Comparison of ENCODE assay signal across 15 cellular contexts in the genomic region with DNA sequence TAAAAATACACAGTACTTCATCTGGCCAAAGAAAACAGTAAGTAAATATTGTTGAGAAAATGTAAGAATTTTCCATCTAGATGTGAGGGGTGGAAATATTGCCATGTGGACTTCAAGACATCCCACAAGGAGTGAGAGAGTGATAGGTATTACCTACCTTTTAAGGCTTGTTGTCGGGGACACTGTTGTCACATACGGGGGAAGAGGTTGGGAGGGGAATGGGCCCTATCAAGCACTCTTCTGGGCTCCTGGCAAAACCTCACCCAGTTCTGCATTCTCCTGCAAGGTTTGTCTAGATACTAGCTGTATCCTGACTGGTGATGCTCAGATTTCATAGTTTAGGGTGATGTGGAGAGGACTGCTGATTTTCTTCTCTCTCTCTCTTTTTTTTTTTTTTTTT. TPM values are rescaled to one million over a fixed set of nuclear protein-coding genes. Genes with fewer than 3 reads are reported as not detected.
DNase-seq lines count a peak whose midpoint lies in the region; ATAC-seq and TF ChIP-seq lines count a peak whose summit lies in the region.
"Had no signal": no experiment of that assay in that cellular context is flagged by ENCODE, and none has a peak within 500 bp of the region (broad histone marks: within the 10 kb centered on the region; RNA-seq: fewer than 3 reads in every experiment).

No MANE protein-coding gene starts in this region.

- WGBS in SK-N-SH (ENCODE audit: low lambda C conversion rate), result 88% methylated on average over 2 of the region's 2 CpGs

- H3K27ac Mint-ChIP-seq in chondrocyte (ENCODE audit: unreplicated experiment) (peak overlapping the region; percentile 17), osteocyte (ENCODE audit: unreplicated experiment) (peak overlapping the region; percentile 46)
- H3K27ac Mint-ChIP-seq: GM23338 had no signal

- no peak overlapping the region for H3K27ac ChIP-seq in SK-N-SH (ENCODE audit: low read depth in 2 of 2, low read length in 1 of 2)
- H3K27ac ChIP-seq: 22Rv1, BLaER1 had no signal

- H3K27me3 Mint-ChIP-seq in chondrocyte (ENCODE audit: low read depth) (no peaks in the 10 kb centered on the region), osteocyte (ENCODE audit: unreplicated experiment) (no peaks in the 10 kb centered on the region)

- H3F3A ChIP-seq in SK-N-SH (replicated peaks; ENCODE audit: insufficient read depth), result no peaks in the 10 kb centered on the region

- H3K4me3 ChIP-seq in SK-N-SH (ENCODE audit: low read depth in 2 of 2, low read length in 1 of 2), result no peak overlapping the region
- H3K4me3 ChIP-seq: BLaER1, GM23338 had no signal

- no peak overlapping the region for H3K4me2 ChIP-seq in SK-N-SH
- H3K4me2 ChIP-seq: BLaER1, GM23338 had no signal

- ATAC-seq in SK-N-SH treated with all-trans-retinoic acid at 6 μM for 48 hours (no peak), GM21367 (IDR thresholded peaks at IDR 0.05; ENCODE audit: unreplicated experiment) (no peak)
- ATAC-seq: GM23338 had no signal

- TF ChIP-seq RAD21 in SK-N-SH (IDR thresholded peaks at IDR 0.05; ENCODE audit: low read length), result no peak

- H3K36me3 Mint-ChIP-seq in chondrocyte (ENCODE audit: low read depth), result no peaks in the 10 kb centered on the region
- peaks cover 3% of the 10 kb centered on the region for H3K36me3 Mint-ChIP-seq in osteocyte (ENCODE audit: unreplicated experiment)

- CTCF ChIA-PET in SK-N-SH (lab: Yijun Ruan, JAX), result interaction anchor here (1.3 to 3.9 kb wide), 2 partner anchors 15 to 220 kb away, joined by 3 to 38 read pairs; no protein-coding TSS in a partner anchor

- H3K79me2 ChIP-seq in SK-N-SH (ENCODE audit: insufficient read depth), result no peaks in the 10 kb centered on the region; the same call in 1 of the 2 replicates

- peaks cover 7 to 26% of the 10 kb centered on the region in 2 experiments; a peak in 3 of 4 replicates for H3K4me1 ChIP-seq in SK-N-SH (ENCODE audit: control insufficient read depth in 1 of 2, insufficient read depth in 2 of 2, low read depth in 1 of 2, low read length in 1 of 2)

- no peaks in the 10 kb centered on the region for H3K9me3 Mint-ChIP-seq in chondrocyte (ENCODE audit: low read depth)
- no peaks in the 10 kb centered on the region for H3K9me3 Mint-ChIP-seq in osteocyte (ENCODE audit: unreplicated experiment)
- H3K9me3 Mint-ChIP-seq: GM23338 had no signal

- TF ChIP-seq CTCF in SK-N-SH (IDR thresholded peaks at IDR 0.05), result no peak
- TF ChIP-seq CTCF in chondrocyte (IDR thresholded peaks at IDR 0.05), result no peak
- TF ChIP-seq CTCF in osteocyte (IDR thresholded peaks at IDR 0.05), result no peak

- no peaks in the 10 kb centered on the region for H3K27me3 ChIP-seq in SK-N-SH (ENCODE audit: insufficient read depth)
- H3K27me3 ChIP-seq: BLaER1 had no signal

- no peaks in the 10 kb centered on the region for H3K9me2 ChIP-seq in SK-N-SH

- H3K36me3 ChIP-seq in SK-N-SH (replicated peaks in 1 of 2; ENCODE audit: control insufficient read depth in 1 of 2, insufficient read depth in 2 of 2, low read length in 1 of 2), result no peaks in the 10 kb centered on the region
- H3K36me3 ChIP-seq: BLaER1 had no signal

- H4K20me1 ChIP-seq in SK-N-SH (ENCODE audit: insufficient read depth), result no peaks in the 10 kb centered on the region
- H4K20me1 ChIP-seq: BLaER1 had no signal

- H2AFZ ChIP-seq in SK-N-SH (ENCODE audit: low read depth), result no peak overlapping the region
- H2AFZ ChIP-seq: GM23338 had no signal

- H3K4me1 Mint-ChIP-seq in chondrocyte (ENCODE audit: low read depth) (peaks cover 36% of the 10 kb centered on the region), osteocyte (ENCODE audit: unreplicated experiment) (peaks cover 55% of the 10 kb centered on the region)

- POLR2A ChIA-PET in SK-N-SH (lab: Yijun Ruan, JAX), result no interaction called here

- DNase-seq in SK-N-SH, result no peak
- DNase-seq in chondrocyte (ENCODE audit: low spot score), result no peak
- no peak for DNase-seq in osteocyte (ENCODE audit: extremely low spot score, unreplicated experiment)
- DNase-seq in NCI-H146 treated with DMSO at 0.1 percent for 48 hours (lab: John Stamatoyannopoulos, UW; ENCODE audit: unreplicated experiment), result no peak
- DNase-seq in T1000 (lab: John Stamatoyannopoulos, UW), result no peak
- no peak for DNase-seq in OCI-M1 (lab: John Stamatoyannopoulos, UW)
- DNase-seq: AML-193, DMS53, GF-D8, H7 had no signal

- TF ChIP-seq EP300 in SK-N-SH (IDR thresholded peaks at IDR 0.05; ENCODE audit: borderline replicate concordance in 1 of 2, low read depth in 1 of 2, low read length in 1 of 2), result no peak

- H3K4me3 Mint-ChIP-seq in chondrocyte (ENCODE audit: unreplicated experiment) (no peak overlapping the region), osteocyte (ENCODE audit: unreplicated experiment) (no peak overlapping the region)
- H3K4me3 Mint-ChIP-seq: GM23338 had no signal

- H3K9me3 ChIP-seq in SK-N-SH, result no peaks in the 10 kb centered on the region
- H3K9me3 ChIP-seq: BLaER1 had no signal

- H3K9ac ChIP-seq in SK-N-SH, result no peak overlapping the region
- H3K9ac ChIP-seq: BLaER1 had no signal

TF ChIP-seq in SK-N-SH treated with all-trans-retinoic acid at 6 μM for 48 hours, 23 proteins besides CTCF, POLR2A, EP300 and RAD21:
- TF ChIP-seq, protein P1, sequence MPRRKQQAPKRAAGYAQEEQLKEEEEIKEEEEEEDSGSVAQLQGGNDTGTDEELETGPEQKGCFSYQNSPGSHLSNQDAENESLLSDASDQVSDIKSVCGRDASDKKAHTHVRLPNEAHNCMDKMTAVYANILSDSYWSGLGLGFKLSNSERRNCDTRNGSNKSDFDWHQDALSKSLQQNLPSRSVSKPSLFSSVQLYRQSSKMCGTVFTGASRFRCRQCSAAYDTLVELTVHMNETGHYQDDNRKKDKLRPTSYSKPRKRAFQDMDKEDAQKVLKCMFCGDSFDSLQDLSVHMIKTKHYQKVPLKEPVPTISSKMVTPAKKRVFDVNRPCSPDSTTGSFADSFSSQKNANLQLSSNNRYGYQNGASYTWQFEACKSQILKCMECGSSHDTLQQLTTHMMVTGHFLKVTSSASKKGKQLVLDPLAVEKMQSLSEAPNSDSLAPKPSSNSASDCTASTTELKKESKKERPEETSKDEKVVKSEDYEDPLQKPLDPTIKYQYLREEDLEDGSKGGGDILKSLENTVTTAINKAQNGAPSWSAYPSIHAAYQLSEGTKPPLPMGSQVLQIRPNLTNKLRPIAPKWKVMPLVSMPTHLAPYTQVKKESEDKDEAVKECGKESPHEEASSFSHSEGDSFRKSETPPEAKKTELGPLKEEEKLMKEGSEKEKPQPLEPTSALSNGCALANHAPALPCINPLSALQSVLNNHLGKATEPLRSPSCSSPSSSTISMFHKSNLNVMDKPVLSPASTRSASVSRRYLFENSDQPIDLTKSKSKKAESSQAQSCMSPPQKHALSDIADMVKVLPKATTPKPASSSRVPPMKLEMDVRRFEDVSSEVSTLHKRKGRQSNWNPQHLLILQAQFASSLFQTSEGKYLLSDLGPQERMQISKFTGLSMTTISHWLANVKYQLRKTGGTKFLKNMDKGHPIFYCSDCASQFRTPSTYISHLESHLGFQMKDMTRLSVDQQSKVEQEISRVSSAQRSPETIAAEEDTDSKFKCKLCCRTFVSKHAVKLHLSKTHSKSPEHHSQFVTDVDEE (CRISPR knock-in tag; IDR thresholded peaks at IDR 0.05), result no peak
- TF ChIP-seq ISL1 (CRISPR knock-in tag; IDR thresholded peaks at IDR 0.05), result 0 out of 2 replicates have a peak, but pooled peaks have one; percentile 0
TF ChIP-seq in SK-N-SH treated with all-trans-retinoic acid at 6 μM for 48 hours: peak in this region for 1.

TF ChIP-seq in SK-N-SH, 30 proteins besides CTCF, POLR2A, EP300 and RAD21 (continues in another document):
- TF ChIP-seq USF2 (IDR thresholded peaks at IDR 0.05; ENCODE audit: borderline replicate concordance, low read depth, low read length) (no peak), ZBTB33 (IDR thresholded peaks at IDR 0.05; ENCODE audit: borderline replicate concordance, low read depth) (no peak), RFX5 (IDR thresholded peaks at IDR 0.05; ENCODE audit: low read length) (no peak), JUND (IDR thresholded peaks at IDR 0.05) (no peak), POLR2AphosphoS5 (IDR thresholded peaks at IDR 0.05; ENCODE audit: low read depth, low read length) (no peak)

RNA-seq across cellular contexts. Expression of gene GRK5, which starts 17.9 kb away (rescaled TPM):
- 9.5 and 12.1 TPM in 2 replicates for polyA plus RNA-seq in SK-N-SH (2012; rRNA removed)
- 8.9 and 11.6 TPM in 2 replicates for polyA plus RNA-seq in SK-N-SH (2012; cell fraction: cytosol; rRNA removed)
- 10.3 and 10.8 TPM in 2 replicates for polyA plus RNA-seq in SK-N-SH (2012; cell fraction: nucleus; rRNA removed)
- total RNA-seq in chondrocyte, result 11.7 to 16.4 TPM (median 15.7 TPM) in 3 replicates
- 43.2 and 45.9 TPM in 2 replicates for total RNA-seq in osteocyte

RNA-seq across cellular contexts. Expression of gene PRDX3, which starts 46.7 kb away (rescaled TPM):
- polyA plus RNA-seq in SK-N-SH (2012; rRNA removed), result 193 and 278 TPM in 2 replicates
- polyA plus RNA-seq in SK-N-SH (2012; cell fraction: cytosol; rRNA removed), result 306 and 319 TPM in 2 replicates
- polyA plus RNA-seq in SK-N-SH (2012; cell fraction: nucleus; rRNA removed), result 64.2 and 128 TPM in 2 replicates
- total RNA-seq in chondrocyte (78.6 to 85.0 TPM (median 79.2 TPM) in 3 replicates), osteocyte (76.7 and 76.9 TPM in 2 replicates)

RNA-seq across cellular contexts. Expression of gene SFXN4, which starts 59.8 kb away (rescaled TPM):
- 24.2 and 32.0 TPM in 2 replicates for polyA plus RNA-seq in SK-N-SH (2012; rRNA removed)
- 23.0 and 33.1 TPM in 2 replicates for polyA plus RNA-seq in SK-N-SH (2012; cell fraction: cytosol; rRNA removed)
- 67.8 and 86.1 TPM in 2 replicates for polyA plus RNA-seq in SK-N-SH (2012; cell fraction: nucleus; rRNA removed)
- total RNA-seq in chondrocyte (12.8 to 13.9 TPM (median 13.9 TPM) in 3 replicates), osteocyte (10.9 and 12.2 TPM in 2 replicates)
